Comparison of ENCODE assay signal across 1 cellular context in genomic region chr6:136251394-136251793, GRCh38.
TF ChIP-seq lines count a peak whose summit lies in the region.

No MANE protein-coding gene starts in this region.

TF ChIP-seq in K562, 482 proteins besides CTCF, POLR2A, EP300 and RAD21 (continued from another document):
- TF ChIP-seq ZNF592 (IDR thresholded peaks at IDR 0.05) (no peak), NCOA4 (IDR thresholded peaks at IDR 0.05; ENCODE audit: partially characterized antibody) (no peak), DACH1 (IDR thresholded peaks at IDR 0.05; ENCODE audit: partially characterized antibody) (peak; percentile 35), NBN (IDR thresholded peaks at IDR 0.05; ENCODE audit: low read depth) (peak; percentile 44; the same call in 1 of the 2 replicates), NRF1 (conservative IDR thresholded peaks at IDR 0.05 in 1 of 2, IDR thresholded peaks at IDR 0.05 in 1 of 2) (no peak), TRIM24 (IDR thresholded peaks at IDR 0.05) (peak in 1 of 2 experiments; percentile 13; a peak in 1 of 4 replicates), MLX (CRISPR knock-in tag; conservative IDR thresholded peaks at IDR 0.05) (no peak), SAFB (IDR thresholded peaks at IDR 0.05; ENCODE audit: borderline replicate concordance, low read depth, low read length) (no peak), MITF (IDR thresholded peaks at IDR 0.05) (no peak), ARID3A (IDR thresholded peaks at IDR 0.05; ENCODE audit: borderline replicate concordance, low read depth, low read length) (peak; percentile 46; the same call in 1 of the 2 replicates), TAF7 (tag; IDR thresholded peaks at IDR 0.05) (no peak), ZNF124 (CRISPR knock-in tag; IDR thresholded peaks at IDR 0.05) (no peak), REST (CRISPR knock-in tag; IDR thresholded peaks at IDR 0.05; ENCODE audit: low read depth) (no peak), NEUROD1 (IDR thresholded peaks at IDR 0.05; ENCODE audit: borderline replicate concordance, low read depth, low read length, partially characterized antibody) (no peak), ELF1 (tag; IDR thresholded peaks at IDR 0.05) (no peak), MEF2D (tag; conservative IDR thresholded peaks at IDR 0.05; ENCODE audit: low read depth) (no peak), TEAD4 (IDR thresholded peaks at IDR 0.05; ENCODE audit: low read length) (peak; percentile 88), TEAD4 (CRISPR knock-in tag; IDR thresholded peaks at IDR 0.05; ENCODE audit: borderline replicate concordance) (no peak), BRCA1 (IDR thresholded peaks at IDR 0.05) (no peak), BRCA1 (CRISPR knock-in tag; IDR thresholded peaks at IDR 0.05) (no peak), PATZ1 (CRISPR knock-in tag; IDR thresholded peaks at IDR 0.05; ENCODE audit: borderline replicate concordance) (no peak), ZNF277 (CRISPR knock-in tag; IDR thresholded peaks at IDR 0.05; ENCODE audit: borderline replicate concordance) (no peak), EZH2 (IDR thresholded peaks at IDR 0.05; ENCODE audit: borderline replicate concordance, low read depth, low read length) (no peak)
